In genomic region chrX:24851776-24852175, GRCh38 we compare ENCODE assay signal across 20 cellular contexts.
DNase-seq lines count a peak whose midpoint lies in the region; ATAC-seq, FAIRE-seq and TF ChIP-seq lines count a peak whose summit lies in the region.
"Had no signal": no experiment of that assay in that cellular context is flagged by ENCODE, and none has a peak within 500 bp of the region (broad histone marks: within the 10 kb centered on the region; RNA-seq: fewer than 3 reads in every experiment).

No MANE protein-coding gene starts in this region.

- in situ Hi-C loops in SK-MEL-5 (cut with HindIII; ENCODE audit: low pct_unique_long_range_greater_than_20kb, low sequenced_read_pairs), result no loop called here

- FAIRE-seq in astrocyte (lab: Jason Lieb, UNC), result peak; percentile 96
- FAIRE-seq: G401.6, GM12892, H54 had no signal

- no peak for TF ChIP-seq CTCF in astrocyte (IDR thresholded peaks at IDR 0.05; ENCODE audit: insufficient read depth, low read depth, low read length)
- TF ChIP-seq CTCF in osteoblast (IDR thresholded peaks at IDR 0.05; ENCODE audit: extremely low read depth, low read depth, low read length), result no peak

- H2AFZ ChIP-seq in astrocyte (ENCODE audit: low read depth, low read length), result no peak overlapping the region
- no peak overlapping the region for H2AFZ ChIP-seq in osteoblast (ENCODE audit: low read length)

- H3K27ac ChIP-seq in astrocyte (ENCODE audit: low read depth, low read length) (no peak overlapping the region), osteoblast (ENCODE audit: low read depth, low read length) (no peak overlapping the region)
- H3K27ac ChIP-seq: BLaER1, C4-2B had no signal

- no peak overlapping the region for H3K27ac Mint-ChIP-seq in astrocyte (ENCODE audit: unreplicated experiment)
- H3K27ac Mint-ChIP-seq in T-helper 17 cell, result no peak overlapping the region
- H3K27ac Mint-ChIP-seq: B cell; CD4-positive, CD25-positive, alpha-beta regulatory T cell; CD8-positive, alpha-beta T cell; HFFc6 had no signal

- H3K36me3 ChIP-seq in astrocyte (ENCODE audit: insufficient read depth, low read length), result no peaks in the 10 kb centered on the region
- no peaks in the 10 kb centered on the region for H3K36me3 ChIP-seq in osteoblast (ENCODE audit: insufficient read depth, low read length)

- H3K36me3 Mint-ChIP-seq in astrocyte (ENCODE audit: low read depth, unreplicated experiment) (peaks cover 2% of the 10 kb centered on the region), T-helper 17 cell (ENCODE audit: low read depth) (no peaks in the 10 kb centered on the region)

- H3K4me3 ChIP-seq in astrocyte (ENCODE audit: insufficient read depth, low read depth, low read length) (no peak overlapping the region), osteoblast (ENCODE audit: insufficient read depth, low read length) (no peak overlapping the region)
- H3K4me3 ChIP-seq: BLaER1, HAP-1 had no signal

- DNase-seq in SK-MEL-5 (ENCODE audit: low read depth, low spot score), result peak; percentile 77
- DNase-seq in astrocyte (ENCODE audit: low read depth), result no peak
- peak; percentile 13 for DNase-seq in osteoblast (ENCODE audit: insufficient read length, low spot score, missing footprints)
- no peak for DNase-seq in NCI-H2196 treated with DMSO at 0.1 percent for 48 hours (lab: John Stamatoyannopoulos, UW; ENCODE audit: unreplicated experiment)
- DNase-seq in T-helper 17 cell, result no peak
- DNase-seq in SIG-M5 treated with dmso at 0.1 percent for 504 hours (lab: John Stamatoyannopoulos, UW; ENCODE audit: unreplicated experiment), result no peak
- DNase-seq: Caco-2; CD4-positive, CD25-positive, alpha-beta regulatory T cell; CD8-positive, alpha-beta T cell; DMS153; DND-41; GOT3; HFFc6 had no signal

- no peak overlapping the region for H3K9ac ChIP-seq in astrocyte (ENCODE audit: low read length)
- H3K9ac ChIP-seq: BLaER1 had no signal

- H3K9me3 ChIP-seq in astrocyte (ENCODE audit: insufficient read depth, low read depth, low read length) (no peaks in the 10 kb centered on the region), osteoblast (ENCODE audit: low read depth, low read length) (no peaks in the 10 kb centered on the region), T-helper 17 cell (ENCODE audit: control insufficient read depth, low read length, poor library complexity, severe bottlenecking) (no peaks in the 10 kb centered on the region)
- H3K9me3 ChIP-seq: BLaER1, Caco-2, HAP-1 had no signal

- H3K4me1 Mint-ChIP-seq in astrocyte (ENCODE audit: low read depth, unreplicated experiment) (no peaks in the 10 kb centered on the region), T-helper 17 cell (no peaks in the 10 kb centered on the region)
- H3K4me1 Mint-ChIP-seq: B cell; CD4-positive, CD25-positive, alpha-beta regulatory T cell had no signal

- no peaks in the 10 kb centered on the region for H4K20me1 ChIP-seq in astrocyte (ENCODE audit: insufficient read depth, low read length)
- no peaks in the 10 kb centered on the region for H4K20me1 ChIP-seq in osteoblast (ENCODE audit: insufficient read depth, low read length)

- no peak for ATAC-seq in T-helper 17 cell
- ATAC-seq: CD8-positive, alpha-beta T cell had no signal

- H3K79me2 ChIP-seq in astrocyte (ENCODE audit: insufficient read depth, low read length) (no peaks in the 10 kb centered on the region), osteoblast (ENCODE audit: insufficient read depth, low read length) (no peaks in the 10 kb centered on the region)

- no peaks in the 10 kb centered on the region for H3K9me3 Mint-ChIP-seq in astrocyte (ENCODE audit: unreplicated experiment)
- H3K9me3 Mint-ChIP-seq: CD4-positive, CD25-positive, alpha-beta regulatory T cell; CD8-positive, alpha-beta T cell; HFFc6 had no signal

- H3K4me2 ChIP-seq in astrocyte (ENCODE audit: low read length) (no peak overlapping the region), osteoblast (ENCODE audit: insufficient read depth, low read length) (no peak overlapping the region)
- H3K4me2 ChIP-seq: BLaER1 had no signal

- H3K27me3 Mint-ChIP-seq in astrocyte (ENCODE audit: low read depth, unreplicated experiment), result no peaks in the 10 kb centered on the region
- no peaks in the 10 kb centered on the region for H3K27me3 Mint-ChIP-seq in T-helper 17 cell
- H3K27me3 Mint-ChIP-seq: B cell; CD4-positive, CD25-positive, alpha-beta regulatory T cell had no signal

- H3K4me3 Mint-ChIP-seq in astrocyte (ENCODE audit: unreplicated experiment), result no peak overlapping the region
- no peak overlapping the region for H3K4me3 Mint-ChIP-seq in T-helper 17 cell
- H3K4me3 Mint-ChIP-seq: B cell; CD4-positive, CD25-positive, alpha-beta regulatory T cell; CD8-positive, alpha-beta T cell; HFFc6 had no signal

- H3K27me3 ChIP-seq in astrocyte (ENCODE audit: insufficient read depth, low read length), result no peaks in the 10 kb centered on the region
- H3K27me3 ChIP-seq in osteoblast (ENCODE audit: insufficient read depth, low read length), result no peaks in the 10 kb centered on the region

- H3K4me1 ChIP-seq in astrocyte (ENCODE audit: insufficient read depth, low read length), result no peaks in the 10 kb centered on the region
- no peaks in the 10 kb centered on the region for H3K4me1 ChIP-seq in osteoblast (ENCODE audit: insufficient read depth, low read length)
- H3K4me1 ChIP-seq: BLaER1, Caco-2 had no signal

Comparison
In these comparisons a context has a peak if more than half of its experiments do, and no peak if none do; other contexts are left out.
1. DNase-seq: peak in SK-MEL-5 (single experiment) and osteoblast (single experiment); none in astrocyte (single experiment), NCI-H2196 treated with DMSO at 0.1 percent for 48 hours (single experiment), T-helper 17 cell (0 of 3) and SIG-M5 treated with dmso at 0.1 percent for 504 hours (single experiment).